In the genomic region with DNA sequence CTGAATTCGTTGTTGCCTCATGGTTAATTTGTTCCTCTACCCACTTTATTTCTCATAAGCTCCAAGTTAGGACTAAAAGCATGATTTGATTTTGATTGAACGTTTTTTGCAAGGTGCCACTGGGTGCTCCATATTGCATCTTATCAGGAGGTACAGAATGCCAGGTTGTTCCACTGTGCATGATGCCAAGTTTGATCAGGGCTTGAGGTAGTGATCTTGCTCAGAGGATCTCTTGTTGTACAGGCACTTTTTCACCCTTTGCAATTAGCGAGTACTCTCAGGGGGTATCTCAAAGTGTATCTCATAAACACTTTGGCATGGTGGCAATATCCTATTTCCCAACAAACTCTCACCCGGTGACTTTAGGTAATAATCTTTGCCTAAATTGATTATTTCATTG, we compare ENCODE assay signal across 1 cellular context.
TF ChIP-seq lines count a peak whose summit lies in the region.

No MANE protein-coding gene starts in this region.

TF ChIP-seq in SK-N-SH, 30 proteins besides CTCF, POLR2A, EP300 and RAD21:
- TF ChIP-seq TCF12 (IDR thresholded peaks at IDR 0.05) (no peak), TEAD4 (IDR thresholded peaks at IDR 0.05; ENCODE audit: borderline replicate concordance, insufficient read depth) (no peak), RXRA (IDR thresholded peaks at IDR 0.05; ENCODE audit: borderline replicate concordance, low read depth) (no peak), FOXJ3 (CRISPR knock-in tag; IDR thresholded peaks at IDR 0.05) (no peak), RFX5 (IDR thresholded peaks at IDR 0.05; ENCODE audit: low read length) (no peak), EZH2phosphoT487 (IDR thresholded peaks at IDR 0.05; ENCODE audit: borderline replicate concordance, low read depth) (no peak), ELF1 (IDR thresholded peaks at IDR 0.05) (no peak), SIN3A (IDR thresholded peaks at IDR 0.05; ENCODE audit: borderline replicate concordance, low read depth, low read length) (no peak), GABPA (IDR thresholded peaks at IDR 0.05; ENCODE audit: low read depth) (no peak), JUND (IDR thresholded peaks at IDR 0.05) (no peak), YY1 (IDR thresholded peaks at IDR 0.05; ENCODE audit: low read depth) (no peak), SMC3 (IDR thresholded peaks at IDR 0.05; ENCODE audit: low read depth, low read length) (no peak), CHD2 (IDR thresholded peaks at IDR 0.05; ENCODE audit: low read length, partially characterized antibody) (no peak), TAF1 (IDR thresholded peaks at IDR 0.05; ENCODE audit: borderline replicate concordance, low read depth, low read length) (no peak), MEF2A (IDR thresholded peaks at IDR 0.05; ENCODE audit: borderline replicate concordance, low read depth) (no peak)
- TF ChIP-seq, protein P1, sequence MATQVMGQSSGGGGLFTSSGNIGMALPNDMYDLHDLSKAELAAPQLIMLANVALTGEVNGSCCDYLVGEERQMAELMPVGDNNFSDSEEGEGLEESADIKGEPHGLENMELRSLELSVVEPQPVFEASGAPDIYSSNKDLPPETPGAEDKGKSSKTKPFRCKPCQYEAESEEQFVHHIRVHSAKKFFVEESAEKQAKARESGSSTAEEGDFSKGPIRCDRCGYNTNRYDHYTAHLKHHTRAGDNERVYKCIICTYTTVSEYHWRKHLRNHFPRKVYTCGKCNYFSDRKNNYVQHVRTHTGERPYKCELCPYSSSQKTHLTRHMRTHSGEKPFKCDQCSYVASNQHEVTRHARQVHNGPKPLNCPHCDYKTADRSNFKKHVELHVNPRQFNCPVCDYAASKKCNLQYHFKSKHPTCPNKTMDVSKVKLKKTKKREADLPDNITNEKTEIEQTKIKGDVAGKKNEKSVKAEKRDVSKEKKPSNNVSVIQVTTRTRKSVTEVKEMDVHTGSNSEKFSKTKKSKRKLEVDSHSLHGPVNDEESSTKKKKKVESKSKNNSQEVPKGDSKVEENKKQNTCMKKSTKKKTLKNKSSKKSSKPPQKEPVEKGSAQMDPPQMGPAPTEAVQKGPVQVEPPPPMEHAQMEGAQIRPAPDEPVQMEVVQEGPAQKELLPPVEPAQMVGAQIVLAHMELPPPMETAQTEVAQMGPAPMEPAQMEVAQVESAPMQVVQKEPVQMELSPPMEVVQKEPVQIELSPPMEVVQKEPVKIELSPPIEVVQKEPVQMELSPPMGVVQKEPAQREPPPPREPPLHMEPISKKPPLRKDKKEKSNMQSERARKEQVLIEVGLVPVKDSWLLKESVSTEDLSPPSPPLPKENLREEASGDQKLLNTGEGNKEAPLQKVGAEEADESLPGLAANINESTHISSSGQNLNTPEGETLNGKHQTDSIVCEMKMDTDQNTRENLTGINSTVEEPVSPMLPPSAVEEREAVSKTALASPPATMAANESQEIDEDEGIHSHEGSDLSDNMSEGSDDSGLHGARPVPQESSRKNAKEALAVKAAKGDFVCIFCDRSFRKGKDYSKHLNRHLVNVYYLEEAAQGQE (IDR thresholded peaks at IDR 0.05; ENCODE audit: low read depth, low read length) = no peak
- TF ChIP-seq, protein P2, sequence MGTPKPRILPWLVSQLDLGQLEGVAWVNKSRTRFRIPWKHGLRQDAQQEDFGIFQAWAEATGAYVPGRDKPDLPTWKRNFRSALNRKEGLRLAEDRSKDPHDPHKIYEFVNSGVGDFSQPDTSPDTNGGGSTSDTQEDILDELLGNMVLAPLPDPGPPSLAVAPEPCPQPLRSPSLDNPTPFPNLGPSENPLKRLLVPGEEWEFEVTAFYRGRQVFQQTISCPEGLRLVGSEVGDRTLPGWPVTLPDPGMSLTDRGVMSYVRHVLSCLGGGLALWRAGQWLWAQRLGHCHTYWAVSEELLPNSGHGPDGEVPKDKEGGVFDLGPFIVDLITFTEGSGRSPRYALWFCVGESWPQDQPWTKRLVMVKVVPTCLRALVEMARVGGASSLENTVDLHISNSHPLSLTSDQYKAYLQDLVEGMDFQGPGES (IDR thresholded peaks at IDR 0.05; ENCODE audit: low read depth, low read length) = no peak
- TF ChIP-seq, protein P3, sequence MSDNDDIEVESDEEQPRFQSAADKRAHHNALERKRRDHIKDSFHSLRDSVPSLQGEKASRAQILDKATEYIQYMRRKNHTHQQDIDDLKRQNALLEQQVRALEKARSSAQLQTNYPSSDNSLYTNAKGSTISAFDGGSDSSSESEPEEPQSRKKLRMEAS (IDR thresholded peaks at IDR 0.05; ENCODE audit: low read depth) = no peak
- TF ChIP-seq, protein P4, sequence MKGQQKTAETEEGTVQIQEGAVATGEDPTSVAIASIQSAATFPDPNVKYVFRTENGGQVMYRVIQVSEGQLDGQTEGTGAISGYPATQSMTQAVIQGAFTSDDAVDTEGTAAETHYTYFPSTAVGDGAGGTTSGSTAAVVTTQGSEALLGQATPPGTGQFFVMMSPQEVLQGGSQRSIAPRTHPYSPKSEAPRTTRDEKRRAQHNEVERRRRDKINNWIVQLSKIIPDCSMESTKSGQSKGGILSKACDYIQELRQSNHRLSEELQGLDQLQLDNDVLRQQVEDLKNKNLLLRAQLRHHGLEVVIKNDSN (IDR thresholded peaks at IDR 0.05; ENCODE audit: borderline replicate concordance, low read depth) = no peak
